ENCODE assay signal across 26 cellular contexts in genomic region chr10:129344956-129345355, GRCh38.
"Had no signal": no experiment of that assay in that cellular context is flagged by ENCODE, and none has a peak within 500 bp of the region (broad histone marks: within the 10 kb centered on the region; RNA-seq: fewer than 3 reads in every experiment).

No MANE protein-coding gene starts in this region.

- H3K27ac Mint-ChIP-seq: dendritic cell treated with granulocyte-macrophage colony-stimulating factor and Interleukin-4, amounts not matched to agents 40 ng/mL and 50 ng/mL, for 4 days; effector memory CD8-positive, alpha-beta T cell; endodermal cell; immature natural killer cell; mesothelial cell of epicardium; naive B cell had no signal

- H3K4me2 ChIP-seq: hepatocyte had no signal

- DNase-seq: colonic mucosa; cortex of kidney; effector CD8-positive, alpha-beta T cell; effector memory CD8-positive, alpha-beta T cell; endodermal cell; erythroblast; esophagus squamous epithelium; foreskin keratinocyte; heart left ventricle; hypothalamus; immature natural killer cell; kidney; kidney glomerular epithelial cell; left colon; left lung; left ventricle myocardium superior; lower lobe of right lung; mesenchymal stem cell; mucosa of descending colon; naive B cell had no signal

- H3K36me3 ChIP-seq: colonic mucosa, esophagus squamous epithelium, gastroesophageal sphincter, heart left ventricle, left lung, lower lobe of right lung had no signal

- H3K27me3 Mint-ChIP-seq: dendritic cell treated with granulocyte-macrophage colony-stimulating factor and Interleukin-4, amounts not matched to agents 40 ng/mL and 50 ng/mL, for 4 days had no signal

- H3K4me3 ChIP-seq: colonic mucosa, esophagus squamous epithelium, gastroesophageal sphincter, heart left ventricle, hepatocyte, left lung, lower lobe of right lung, mucosa of descending colon had no signal

- H3K27me3 ChIP-seq: colonic mucosa, esophagus squamous epithelium, foreskin keratinocyte, heart left ventricle, hepatocyte had no signal

- H3K27ac ChIP-seq: colonic mucosa, epithelial cell of prostate, esophagus squamous epithelium, foreskin keratinocyte, gastroesophageal sphincter, heart left ventricle, hepatocyte, left lung, lower lobe of right lung had no signal

- ATAC-seq: effector memory CD8-positive, alpha-beta T cell; esophagus mucosa; foreskin keratinocyte; gastroesophageal sphincter; heart left ventricle; left colon; left lung; left ventricle myocardium superior; lower lobe of right lung; mucosa of descending colon had no signal

- H2AFZ ChIP-seq: hepatocyte had no signal

- H3K9me3 ChIP-seq: colonic mucosa, esophagus squamous epithelium, gastroesophageal sphincter, heart left ventricle, lower lobe of right lung, mucosa of descending colon had no signal

- H3K4me1 ChIP-seq: colonic mucosa, esophagus squamous epithelium, foreskin keratinocyte, gastroesophageal sphincter, heart left ventricle, left lung, lower lobe of right lung had no signal

- H3K4me3 Mint-ChIP-seq: dendritic cell treated with granulocyte-macrophage colony-stimulating factor and Interleukin-4, amounts not matched to agents 40 ng/mL and 50 ng/mL, for 4 days; effector memory CD8-positive, alpha-beta T cell; endodermal cell; immature natural killer cell; mesothelial cell of epicardium; naive B cell had no signal

- H3K4me1 Mint-ChIP-seq: endodermal cell, immature natural killer cell, mesothelial cell of epicardium, naive B cell had no signal

- H3K36me3 Mint-ChIP-seq: immature natural killer cell, mesothelial cell of epicardium, naive B cell had no signal
